In the genomic region with DNA sequence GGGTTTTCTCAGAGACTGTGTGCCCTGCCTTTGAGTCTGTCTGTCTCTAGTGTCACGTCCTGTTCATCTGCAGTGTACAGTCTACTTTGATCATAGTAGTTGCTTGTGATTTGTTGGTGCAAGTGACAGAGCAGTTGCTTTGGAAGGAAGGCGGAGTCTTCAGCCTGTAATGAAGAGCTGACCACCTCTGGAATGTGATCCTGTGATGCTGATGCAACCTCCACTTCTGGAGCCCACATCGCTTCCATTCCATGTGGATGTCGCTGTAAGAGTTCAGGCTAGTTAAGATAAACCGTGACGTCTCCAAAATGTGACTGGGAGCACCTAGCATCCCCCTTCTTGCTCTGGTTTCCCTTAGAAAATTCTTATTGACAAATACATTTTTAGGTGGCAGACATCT, we compare ENCODE assay signal across 21 cellular contexts. TPM values are rescaled to one million over a fixed set of nuclear protein-coding genes. Genes with fewer than 3 reads are reported as not detected.
A peak's percentile ranks its signal among the peaks of the same experiment; 100 is the strongest.
DNase-seq lines count a peak whose midpoint lies in the region; ATAC-seq, FAIRE-seq and TF ChIP-seq lines count a peak whose summit lies in the region.
"Had no signal": no experiment of that assay in that cellular context is flagged by ENCODE, and none has a peak within 500 bp of the region (broad histone marks: within the 10 kb centered on the region; RNA-seq: fewer than 3 reads in every experiment).

No MANE protein-coding gene starts in this region.

- H3K23ac ChIP-seq in H1 (ENCODE audit: insufficient read length) (no peak overlapping the region), trophoblast cell (ENCODE audit: low read length) (no peak overlapping the region)

- no peak overlapping the region for H3K27ac Mint-ChIP-seq in chondrocyte (ENCODE audit: unreplicated experiment)
- H3K27ac Mint-ChIP-seq in progenitor cell of endocrine pancreas, result no peak overlapping the region
- H3K27ac Mint-ChIP-seq in CD8-positive, alpha-beta memory T cell, result no peak overlapping the region
- H3K27ac Mint-ChIP-seq: CD8-positive, alpha-beta T cell; IgD-negative memory B cell had no signal

- H3K4ac ChIP-seq in H1 (replicated peaks; ENCODE audit: insufficient read length, low read depth, low read length) (no peak overlapping the region), trophoblast cell (ENCODE audit: low read depth, low read length) (no peak overlapping the region)

- H4K8ac ChIP-seq in H1 (ENCODE audit: extremely low read depth, insufficient read depth, low read length) (no peak overlapping the region), trophoblast cell (ENCODE audit: low read depth, low read length) (no peak overlapping the region)

- ATAC-seq in DND-41 (ENCODE audit: insufficient read depth, low read depth) (0 out of 3 replicates have a peak, but pooled peaks have one; percentile 30), GM18517 (IDR thresholded peaks at IDR 0.05; ENCODE audit: unreplicated experiment) (no peak)
- ATAC-seq: CD8-positive, alpha-beta T cell; PC-3 had no signal

- H4K20me1 ChIP-seq in DND-41 (ENCODE audit: insufficient read depth, low read length) (peaks cover 24% of the 10 kb centered on the region), H1 (replicated peaks in 1 of 2; ENCODE audit: control insufficient read depth in 1 of 2, insufficient read depth in 2 of 2, low read length in 2 of 2) (peaks cover 0 to 2% of the 10 kb centered on the region in 2 experiments)

- no peak overlapping the region for H2BK5ac ChIP-seq in H1 (ENCODE audit: low read depth, low read length)
- no peak overlapping the region for H2BK5ac ChIP-seq in trophoblast cell (ENCODE audit: low read depth, low read length, poor library complexity)

- H2BK120ac ChIP-seq in H1 (replicated peaks; ENCODE audit: low read depth, low read length) (no peak overlapping the region), trophoblast cell (ENCODE audit: insufficient read depth, low read length, poor library complexity) (no peak overlapping the region)

- H2BK12ac ChIP-seq in H1 (ENCODE audit: low read depth, low read length) (no peak overlapping the region), trophoblast cell (ENCODE audit: low read length) (no peak overlapping the region)

- H3K4me1 Mint-ChIP-seq in chondrocyte (ENCODE audit: low read depth), result peaks cover 13% of the 10 kb centered on the region
- H3K4me1 Mint-ChIP-seq in progenitor cell of endocrine pancreas (ENCODE audit: low read depth), result peaks cover 11% of the 10 kb centered on the region
- peaks cover 36 to 39% (median 36%) of the 10 kb centered on the region in 3 donors for H3K4me1 Mint-ChIP-seq in CD8-positive, alpha-beta memory T cell

- H3K36me3 Mint-ChIP-seq in chondrocyte (ENCODE audit: low read depth), result peaks cover 14% of the 10 kb centered on the region
- H3K36me3 Mint-ChIP-seq in progenitor cell of endocrine pancreas (ENCODE audit: insufficient read depth), result peaks cover 13% of the 10 kb centered on the region
- peaks cover 0 to 26% (median 5%) of the 10 kb centered on the region in 3 donors for H3K36me3 Mint-ChIP-seq in CD8-positive, alpha-beta memory T cell

- H3K4me3 ChIP-seq in DND-41 (ENCODE audit: low read depth in 1 of 2, low read length in 2 of 2), result no peak overlapping the region
- H3K4me3 ChIP-seq in SK-N-MC, result no peak overlapping the region
- no peak overlapping the region for H3K4me3 ChIP-seq in H1 (ENCODE audit: extremely low read depth in 1 of 4, insufficient read depth in 2 of 4, low read depth in 3 of 4, low read length in 4 of 4)
- H3K4me3 ChIP-seq in trophoblast cell (ENCODE audit: low read depth, low read length), result no peak overlapping the region
- no peak overlapping the region for H3K4me3 ChIP-seq in CD8-positive, alpha-beta memory T cell (ENCODE audit: low read length)
- H3K4me3 ChIP-seq: HAP-1 had no signal

- FAIRE-seq in H1 (lab: Jason Lieb, UNC), result no peak
- FAIRE-seq: D721Med, GM12891 had no signal

- no peaks in the 10 kb centered on the region for H3K27me3 Mint-ChIP-seq in chondrocyte (ENCODE audit: low read depth)
- no peaks in the 10 kb centered on the region for H3K27me3 Mint-ChIP-seq in progenitor cell of endocrine pancreas
- H3K27me3 Mint-ChIP-seq in CD8-positive, alpha-beta memory T cell, result peaks cover 0 to 1% of the 10 kb centered on the region in 2 donors

- 0 out of 2 replicates have a peak overlapping the region, but pooled peaks have one; percentile 51 for H3K9ac ChIP-seq in DND-41 (ENCODE audit: low read depth, low read length)
- H3K9ac ChIP-seq in SK-N-MC (ENCODE audit: insufficient read length), result no peak overlapping the region
- H3K9ac ChIP-seq in H1 (replicated peaks in 1 of 4; ENCODE audit: extremely low read depth in 1 of 4, low read depth in 3 of 4, low read length in 3 of 4), result no peak overlapping the region
- no peak overlapping the region for H3K9ac ChIP-seq in trophoblast cell (ENCODE audit: low read length)

- H4K12ac ChIP-seq in trophoblast cell (ENCODE audit: low read depth, low read length), result no peak overlapping the region

- H4K91ac ChIP-seq in H1 (replicated peaks; ENCODE audit: insufficient read length, low read length) (no peak overlapping the region), trophoblast cell (ENCODE audit: low read depth, low read length) (no peak overlapping the region)

- H3K79me2 ChIP-seq in DND-41 (ENCODE audit: insufficient read depth, low read length) (peaks cover 94% of the 10 kb centered on the region), H1 (ENCODE audit: control insufficient read depth in 1 of 2, insufficient read depth in 2 of 2, low read length in 2 of 2) (peaks cover 0 to 75% of the 10 kb centered on the region in 2 experiments; a peak in 3 of 4 replicates), trophoblast cell (ENCODE audit: control insufficient read depth, insufficient read depth, low read length, poor library complexity) (no peaks in the 10 kb centered on the region)

- H3K36me3 ChIP-seq in DND-41 (ENCODE audit: insufficient read depth, low read length), result peaks cover 4% of the 10 kb centered on the region
- H3K36me3 ChIP-seq in SK-N-MC (ENCODE audit: insufficient read depth, low read length), result peaks cover 5% of the 10 kb centered on the region; the same call in 1 of the 2 replicates
- H3K36me3 ChIP-seq in H1 (ENCODE audit: control insufficient read depth in 2 of 4, insufficient read depth in 4 of 4, low read length in 3 of 4), result no peaks in the 10 kb centered on the region
- no peaks in the 10 kb centered on the region for H3K36me3 ChIP-seq in trophoblast cell (ENCODE audit: control insufficient read depth in 1 of 2, insufficient read depth in 2 of 2, low read length in 2 of 2)
- no peaks in the 10 kb centered on the region for H3K36me3 ChIP-seq in CD8-positive, alpha-beta memory T cell (ENCODE audit: insufficient read depth, low read length)
- H3K36me3 ChIP-seq: HAP-1 had no signal

- peaks cover 94% of the 10 kb centered on the region for H3K4me1 ChIP-seq in DND-41 (ENCODE audit: insufficient read depth, low read length)
- H3K4me1 ChIP-seq in H1 (replicated peaks in 1 of 4; ENCODE audit: control insufficient read depth in 3 of 4, insufficient read depth in 4 of 4, low read length in 3 of 4), result peaks cover 0 to 4% (median 0%) of the 10 kb centered on the region in 4 experiments; a peak in 2 of 7 replicates
- peaks cover 6 to 12% of the 10 kb centered on the region in 2 experiments for H3K4me1 ChIP-seq in trophoblast cell (ENCODE audit: control insufficient read depth in 1 of 2, insufficient read depth in 2 of 2, low read length in 2 of 2)
- H3K4me1 ChIP-seq in CD8-positive, alpha-beta memory T cell (ENCODE audit: insufficient read depth, low read length), result peaks cover 9% of the 10 kb centered on the region

- H3K27me3 ChIP-seq in DND-41 (ENCODE audit: insufficient read depth, low read length, poor library complexity) (no peaks in the 10 kb centered on the region), H1 (replicated peaks in 1 of 4; ENCODE audit: control insufficient read depth in 3 of 4, extremely low read depth in 1 of 4, insufficient read depth in 3 of 4, low read length in 3 of 4) (no peaks in the 10 kb centered on the region), trophoblast cell (ENCODE audit: insufficient read depth, low read length) (no peaks in the 10 kb centered on the region)
- H3K27me3 ChIP-seq in CD8-positive, alpha-beta memory T cell (ENCODE audit: insufficient read depth, low read length, poor library complexity, severe bottlenecking), result no peaks in the 10 kb centered on the region

- POLR2A ChIA-PET in H1 (lab: Charles Lee; ENCODE audit: partially characterized antibody), result no interaction called here
- POLR2A ChIA-PET in CD8-positive, alpha-beta memory T cell (lab: Charles Lee), result no interaction called here

- H3K79me1 ChIP-seq in H1 (ENCODE audit: low read depth, low read length) (peaks cover 2% of the 10 kb centered on the region), trophoblast cell (ENCODE audit: low read length) (no peaks in the 10 kb centered on the region)

- CTCF ChIA-PET in H1 (lab: Charles Lee; ENCODE audit: partially characterized antibody), result no interaction called here
- CTCF ChIA-PET in CD8-positive, alpha-beta memory T cell (lab: Charles Lee), result no interaction called here

- DNase-seq in DND-41 (peak; percentile 34), SK-N-MC (ENCODE audit: low read depth, low spot score) (no peak), H1 (ENCODE audit: low read depth in 1 of 2, low spot score in 2 of 2) (no peak), trophoblast cell (peak; percentile 19 to 75), chondrocyte (ENCODE audit: low spot score) (no peak), progenitor cell of endocrine pancreas (ENCODE audit: low spot score, unreplicated experiment) (no peak)
- no peak for DNase-seq in CD8-positive, alpha-beta memory T cell
- DNase-seq: 8988T; CD8-positive, alpha-beta T cell; DMS79; GDM1; NCI-H1930; NCI-H2171 treated with DMSO at 0.1 percent for 48 hours; NCI-H748 treated with DMSO at 0.1 percent for 48 hours; PC-3 had no signal

- H2AK5ac ChIP-seq in H1 (ENCODE audit: low read depth, low read length) (no peak overlapping the region), trophoblast cell (ENCODE audit: low read length) (no peak overlapping the region)

- no peaks in the 10 kb centered on the region for H3K23me2 ChIP-seq in H1 (ENCODE audit: low read depth, low read length)

- no peak for TF ChIP-seq EP300 in H1 (IDR thresholded peaks at IDR 0.05; ENCODE audit: borderline replicate concordance in 1 of 2, low read depth in 2 of 2, low read length in 2 of 2)

- peaks cover 2% of the 10 kb centered on the region for H3K9me3 ChIP-seq in DND-41 (ENCODE audit: insufficient read depth, low read length, severe bottlenecking)
- H3K9me3 ChIP-seq in SK-N-MC (ENCODE audit: low read depth, low read length), result peaks cover 8% of the 10 kb centered on the region; the same call in 1 of the 2 replicates
- H3K9me3 ChIP-seq in H1 (ENCODE audit: insufficient read depth in 2 of 2, low read depth in 1 of 2, low read length in 1 of 2), result no peaks in the 10 kb centered on the region
- peaks cover 5% of the 10 kb centered on the region for H3K9me3 ChIP-seq in trophoblast cell (ENCODE audit: insufficient read depth, low read depth, low read length)
- H3K9me3 ChIP-seq in CD8-positive, alpha-beta memory T cell (ENCODE audit: low read length), result peaks cover 6% of the 10 kb centered on the region

- no peak overlapping the region for H3K14ac ChIP-seq in H1 (ENCODE audit: insufficient read length)
- no peak overlapping the region for H3K14ac ChIP-seq in trophoblast cell (ENCODE audit: low read length)

- H2BK20ac ChIP-seq in H1 (ENCODE audit: low read length), result no peak overlapping the region

- no peak overlapping the region for H2AFZ ChIP-seq in DND-41 (ENCODE audit: low read depth, low read length)
- H2AFZ ChIP-seq in H1 (ENCODE audit: low read length), result no peak overlapping the region
- H2AFZ ChIP-seq in trophoblast cell (ENCODE audit: insufficient read depth, low read length, poor library complexity), result no peak overlapping the region

- H4K5ac ChIP-seq in H1 (ENCODE audit: insufficient read length, low read depth, low read length), result no peak overlapping the region

- H3K4me2 ChIP-seq in DND-41 (ENCODE audit: insufficient read depth, low read length) (no peak overlapping the region), H1 (ENCODE audit: insufficient read depth in 1 of 2, low read depth in 2 of 2, low read length in 2 of 2) (no peak overlapping the region), trophoblast cell (ENCODE audit: low read length) (no peak overlapping the region)

- no peak for TF ChIP-seq POLR2A in H1 (IDR thresholded peaks at IDR 0.05; ENCODE audit: control extremely low read depth in 1 of 2, low read depth in 2 of 2, low read length in 2 of 2)

- H3K4me3 Mint-ChIP-seq in chondrocyte (ENCODE audit: unreplicated experiment) (no peak overlapping the region), progenitor cell of endocrine pancreas (ENCODE audit: low read depth) (no peak overlapping the region)
- H3K4me3 Mint-ChIP-seq in CD8-positive, alpha-beta memory T cell, result no peak overlapping the region
- H3K4me3 Mint-ChIP-seq: CD8-positive, alpha-beta T cell; IgD-negative memory B cell had no signal

- no peak overlapping the region for H3K56ac ChIP-seq in H1 (replicated peaks; ENCODE audit: insufficient read length, low read depth, low read length)

- peak overlapping the region; percentile 97 for H3K27ac ChIP-seq in DND-41 (ENCODE audit: low read length)
- peak overlapping the region; percentile 67; the same call in 1 of the 2 replicates for H3K27ac ChIP-seq in SK-N-MC
- no peak overlapping the region for H3K27ac ChIP-seq in H1 (ENCODE audit: low read depth, low read length)
- H3K27ac ChIP-seq in trophoblast cell (ENCODE audit: low read depth, low read length), result no peak overlapping the region
- no peak overlapping the region for H3K27ac ChIP-seq in CD8-positive, alpha-beta memory T cell (ENCODE audit: low read depth, low read length)
- H3K27ac ChIP-seq: RWPE1 had no signal

- H3K9me3 Mint-ChIP-seq in chondrocyte (ENCODE audit: low read depth) (peaks cover 20% of the 10 kb centered on the region), progenitor cell of endocrine pancreas (ENCODE audit: low read depth) (peaks cover 18% of the 10 kb centered on the region)
- peaks cover 15 to 26% (median 22%) of the 10 kb centered on the region in 5 donors for H3K9me3 Mint-ChIP-seq in CD8-positive, alpha-beta memory T cell

- H2BK15ac ChIP-seq in H1 (ENCODE audit: low read length), result no peak overlapping the region

- TF ChIP-seq CTCF in DND-41 (IDR thresholded peaks at IDR 0.05; ENCODE audit: borderline replicate concordance, extremely low read depth, low read length, poor library complexity, severe bottlenecking) (no peak), H1 (IDR thresholded peaks at IDR 0.05; ENCODE audit: control extremely low read depth in 1 of 3, insufficient read depth in 1 of 3, low read depth in 1 of 3, low read length in 3 of 3) (no peak), chondrocyte (IDR thresholded peaks at IDR 0.05) (no peak), progenitor cell of endocrine pancreas (IDR thresholded peaks at IDR 0.05; ENCODE audit: unreplicated experiment) (no peak)

- no peak overlapping the region for H3K18ac ChIP-seq in H1 (ENCODE audit: extremely low read depth, low read length)
- H3K18ac ChIP-seq in trophoblast cell (ENCODE audit: low read length), result no peak overlapping the region

- no peak for TF ChIP-seq RAD21 in H1 (IDR thresholded peaks at IDR 0.05 in 1 of 2, conservative IDR thresholded peaks at IDR 0.05 in 1 of 2; ENCODE audit: low read depth in 2 of 2, low read length in 2 of 2)

- 94% methylated on average over 6 of the region's 6 CpGs; no CpG with 5 or more reads in 1 of the 2 experiments for WGBS in H1 (ENCODE audit: extremely low coverage in 1 of 2, insufficient coverage in 1 of 2, insufficient read length in 1 of 2, insufficient replicate concordance in 2 of 2, low coverage in 1 of 2, low lambda C conversion rate in 2 of 2, missing lambda C conversion rate in 1 of 2), 2 experiments
- WGBS in trophoblast cell (ENCODE audit: extremely low coverage, insufficient coverage, insufficient read length), result no CpG with 5 or more reads among the region's 6 CpGs

RNA-seq across cellular contexts. Expression of a gene that starts 51.8 kb away (rescaled TPM):
- total RNA-seq in H1 (2021; fragmentation: NEBNext Ultra II Directional; extraction: Animal tissue kit (Norgen Biotek cat#: 25700)), result 25.7 and 28.8 TPM in 2 replicates
- polyA plus RNA-seq in H1 (2011; rRNA removed), result 14.6 and 14.8 TPM in 2 replicates
- 16.9 TPM for polyA plus RNA-seq in H1 (2011; cell fraction: cytosol; rRNA removed)
- polyA plus RNA-seq in H1 (2011; cell fraction: nucleus; rRNA removed), result 19.6 TPM
- 10.5 to 15.1 TPM (median 11.7 TPM) in 4 replicates for polyA plus RNA-seq in H1 (2012, experiment 1 of 2)
- 0.85 TPM for polyA plus RNA-seq in H1 (2012, experiment 2 of 2)
- polyA plus RNA-seq in H1 (2013, experiment 1 of 2), result 7.8 TPM
- polyA plus RNA-seq in H1 (2013, experiment 2 of 2), result 9.4 TPM
- 128 and 149 TPM in 2 replicates for polyA minus RNA-seq in H1 (2011; rRNA and poly(A)+ RNA removed)
- polyA minus RNA-seq in H1 (2011; cell fraction: cytosol; rRNA and poly(A)+ RNA removed), result 33.2 TPM
- polyA minus RNA-seq in H1 (2011; cell fraction: nucleus; rRNA and poly(A)+ RNA removed), result 30.1 TPM
- 1.4 and 1.5 TPM in 2 replicates for polyA plus RNA-seq in trophoblast cell (2013)
- total RNA-seq in chondrocyte (4.7 to 9.0 TPM (median 8.7 TPM) in 3 replicates), progenitor cell of endocrine pancreas (28.5 and 32.2 TPM in 2 replicates)
- total RNA-seq in CD8-positive, alpha-beta memory T cell, result 1 to 10 TPM; 2.7 to 3.3 TPM
- 1.0 TPM for polyA plus RNA-seq in CD8-positive, alpha-beta memory T cell

Comparison
In these comparisons a context has a peak if more than half of its experiments do, and no peak if none do; other contexts are left out.
1. DNase-seq: peak in DND-41 (single experiment) and trophoblast cell (2 of 2); none in SK-N-MC (single experiment), H1 (0 of 2), chondrocyte (single experiment), progenitor cell of endocrine pancreas (single experiment) and CD8-positive, alpha-beta memory T cell (0 of 5).
2. H3K27ac ChIP-seq: peak in DND-41 (single experiment) and SK-N-MC (single experiment); none in H1 (single experiment), trophoblast cell (single experiment) and CD8-positive, alpha-beta memory T cell (single experiment).